ENCODE assay signal across 9 cellular contexts in the genomic region with DNA sequence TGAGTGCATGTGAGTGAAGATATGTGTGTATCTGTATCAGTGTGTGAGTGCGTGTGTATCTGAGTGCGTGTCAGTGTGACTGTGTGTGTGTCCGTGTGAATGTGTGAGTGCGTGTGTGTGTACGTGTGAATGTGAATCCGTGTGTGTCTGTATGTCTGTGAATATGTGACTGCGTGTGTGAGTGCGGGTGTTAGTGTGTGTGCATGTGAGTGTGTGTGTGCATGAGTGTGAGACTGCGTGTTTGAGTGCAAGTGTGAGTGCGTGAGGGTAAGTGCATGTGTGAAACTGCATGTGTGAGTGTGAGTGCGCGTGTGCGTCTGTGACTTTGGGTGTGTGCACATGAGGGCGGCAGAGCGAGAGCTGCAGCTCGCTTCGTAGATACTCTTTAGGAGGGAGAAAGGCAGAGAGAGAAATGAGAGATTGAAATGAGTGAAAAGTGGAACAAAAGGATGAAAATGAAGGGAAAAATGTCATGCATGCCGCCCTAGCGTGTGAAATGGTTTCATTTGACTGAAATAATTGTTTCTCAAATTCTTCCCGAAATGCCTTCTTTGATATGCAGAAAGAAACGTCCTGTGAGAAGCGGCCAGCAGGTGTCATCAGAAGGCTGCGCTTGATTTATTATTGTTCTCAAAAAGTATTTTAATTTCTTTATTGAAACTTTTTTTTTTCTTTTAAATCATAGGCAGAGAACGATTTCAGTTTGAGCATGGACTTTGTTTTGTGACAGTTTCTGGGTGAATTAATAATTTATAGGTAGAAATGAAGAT. TPM values are rescaled to one million over a fixed set of nuclear protein-coding genes. Genes with fewer than 3 reads are reported as not detected.
DNase-seq lines count a peak whose midpoint lies in the region; ATAC-seq and TF ChIP-seq lines count a peak whose summit lies in the region.
"Had no signal": no experiment of that assay in that cellular context is flagged by ENCODE, and none has a peak within 500 bp of the region (broad histone marks: within the 10 kb centered on the region; RNA-seq: fewer than 3 reads in every experiment).

No MANE protein-coding gene starts in this region.

- peak; percentile 31 for DNase-seq in stimulated activated CD4-positive, alpha-beta T cell treated with anti-CD3 and anti-CD28 coated beads, Interleukin-15, amount 100 ng/mL, for 24 hours
- DNase-seq in stimulated activated CD4-positive, alpha-beta T cell treated with anti-CD3 and anti-CD28 coated beads, Interleukin-1b, Interleukin-23, amount 100 ng/mL, for 48 hours, result no peak
- DNase-seq in RPMI8226 (peak; percentile 8), fibroblast of mammary gland (ENCODE audit: low read depth) (peak; percentile 23), type B pancreatic cell (ENCODE audit: extremely low spot score, unreplicated experiment) (no peak), immature natural killer cell (no peak), sciatic nerve (ENCODE audit: low spot score) (no peak)

- H3K9me3 Mint-ChIP-seq in type B pancreatic cell, result no peaks in the 10 kb centered on the region
- no peaks in the 10 kb centered on the region for H3K9me3 Mint-ChIP-seq in immature natural killer cell

- intact Hi-C loops in sciatic nerve (cut with DNase I), result no loop called here

- H3K27ac Mint-ChIP-seq in type B pancreatic cell, result no peak overlapping the region
- no peak overlapping the region for H3K27ac Mint-ChIP-seq in immature natural killer cell

- H3K27me3 Mint-ChIP-seq in type B pancreatic cell (no peaks in the 10 kb centered on the region), immature natural killer cell (ENCODE audit: low read depth in 3 of 3) (no peaks in the 10 kb centered on the region)

- H3K36me3 Mint-ChIP-seq in type B pancreatic cell (no peaks in the 10 kb centered on the region), immature natural killer cell (no peaks in the 10 kb centered on the region)

- H3K4me3 ChIP-seq in fibroblast of mammary gland (ENCODE audit: control insufficient read depth, low read depth, low read length), result no peak overlapping the region
- H3K4me3 ChIP-seq: thoracic aorta had no signal

- ATAC-seq in GM19467 (IDR thresholded peaks at IDR 0.05; ENCODE audit: unreplicated experiment), result no peak
- no peak for ATAC-seq in sciatic nerve

- H3K4me3 Mint-ChIP-seq in type B pancreatic cell, result no peak overlapping the region
- no peak overlapping the region for H3K4me3 Mint-ChIP-seq in immature natural killer cell

- peaks cover 8% of the 10 kb centered on the region for H3K4me1 Mint-ChIP-seq in type B pancreatic cell (ENCODE audit: unreplicated experiment)
- H3K4me1 Mint-ChIP-seq in immature natural killer cell, result peaks cover 0 to 11% of the 10 kb centered on the region in 2 donors

- TF ChIP-seq CTCF in fibroblast of mammary gland (conservative IDR thresholded peaks at IDR 0.05; ENCODE audit: control insufficient read depth, insufficient read depth, low read depth, low read length), result peak; percentile 31
- TF ChIP-seq CTCF in type B pancreatic cell (conservative IDR thresholded peaks at IDR 0.05), result peak; percentile 75

RNA-seq across cellular contexts. Expression of a gene that starts 25.6 kb away (rescaled TPM):
- total RNA-seq in type B pancreatic cell (ENCODE audit: low replicate concordance) (11.3 and 14.7 TPM in 2 replicates), sciatic nerve (22.9 TPM)
- 1 to 10 TPM; 1.5 to 4.7 (median 1.5) TPM for polyA plus RNA-seq in immature natural killer cell

Comparison
In these comparisons a context has a peak if more than half of its experiments do, and no peak if none do; other contexts are left out.
1. DNase-seq: peak in stimulated activated CD4-positive, alpha-beta T cell treated with anti-CD3 and anti-CD28 coated beads, Interleukin-15, amount 100 ng/mL, for 24 hours (single experiment), RPMI8226 (single experiment) and fibroblast of mammary gland (single experiment); none in stimulated activated CD4-positive, alpha-beta T cell treated with anti-CD3 and anti-CD28 coated beads, Interleukin-1b, Interleukin-23, amount 100 ng/mL, for 48 hours (single experiment), type B pancreatic cell (single experiment), immature natural killer cell (0 of 3) and sciatic nerve (single experiment).